Comparison of ENCODE assay signal across 14 cellular contexts in the genomic region with DNA sequence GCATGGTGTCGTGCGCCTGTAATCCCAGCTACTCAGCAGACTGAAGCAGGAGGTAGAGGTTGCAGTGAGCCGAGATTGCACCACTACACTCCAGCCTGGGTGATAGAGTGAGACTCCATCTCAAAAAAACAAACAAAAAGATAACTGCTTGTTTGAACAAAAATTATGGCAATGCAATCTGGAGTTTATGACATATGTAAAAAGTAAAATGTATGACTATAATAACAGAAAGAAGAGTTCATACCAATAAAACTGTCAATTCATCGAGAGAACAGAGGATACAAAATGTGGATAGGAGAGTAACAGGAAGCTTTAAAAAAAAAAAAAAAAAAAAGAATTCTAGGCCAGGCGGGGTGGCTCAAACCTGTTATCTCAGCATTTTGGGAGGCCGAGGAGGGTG. TPM values are rescaled to one million over a fixed set of nuclear protein-coding genes. Genes with fewer than 3 reads are reported as not detected.
A peak's percentile ranks its signal among the peaks of the same experiment; 100 is the strongest.
DNase-seq lines count a peak whose midpoint lies in the region; ATAC-seq and TF ChIP-seq lines count a peak whose summit lies in the region.
"Had no signal": no experiment of that assay in that cellular context is flagged by ENCODE, and none has a peak within 500 bp of the region (broad histone marks: within the 10 kb centered on the region; RNA-seq: fewer than 3 reads in every experiment).

No MANE protein-coding gene starts in this region.

- no peaks in the 10 kb centered on the region for H3K27me3 ChIP-seq in CD8-positive, alpha-beta memory T cell (ENCODE audit: insufficient read depth, low read length, poor library complexity, severe bottlenecking)

- DNase-seq in LNCaP clone FGC (ENCODE audit: low read depth), result peak; percentile 36
- peak; percentile 28 for DNase-seq in fibroblast of villous mesenchyme (ENCODE audit: low read depth)
- DNase-seq in nephron progenitor cell, result no peak
- DNase-seq in cerebellar cortex (ENCODE audit: low spot score), result no peak
- DNase-seq in endothelial cell (ENCODE audit: low spot score), result no peak
- DNase-seq in CD8-positive, alpha-beta memory T cell, result no peak
- DNase-seq: C1 segment of cervical spinal cord; CD4-positive, alpha-beta memory T cell; DMS153; DND-41; GOT3 had no signal

- no peaks in the 10 kb centered on the region for H3K36me3 ChIP-seq in CD8-positive, alpha-beta memory T cell (ENCODE audit: insufficient read depth, low read length)

- H3K27ac Mint-ChIP-seq in nephron progenitor cell, result peak overlapping the region; percentile 15
- H3K27ac Mint-ChIP-seq in endothelial cell (ENCODE audit: unreplicated experiment), result no peak overlapping the region
- H3K27ac Mint-ChIP-seq in CD8-positive, alpha-beta memory T cell, result no peak overlapping the region
- H3K27ac Mint-ChIP-seq: CD4-positive, alpha-beta memory T cell had no signal

- no peaks in the 10 kb centered on the region for H3K4me1 ChIP-seq in CD8-positive, alpha-beta memory T cell (ENCODE audit: insufficient read depth, low read length)
- H3K4me1 ChIP-seq: Caco-2, HAP-1 had no signal

- no peak overlapping the region for H3K27ac ChIP-seq in CD8-positive, alpha-beta memory T cell (ENCODE audit: low read depth, low read length)

- H3K4me3 ChIP-seq in LNCaP clone FGC (ENCODE audit: low read depth, low read length) (no peak overlapping the region), fibroblast of villous mesenchyme (ENCODE audit: low read depth, low read length) (no peak overlapping the region)
- no peak overlapping the region for H3K4me3 ChIP-seq in CD8-positive, alpha-beta memory T cell (ENCODE audit: low read length)
- H3K4me3 ChIP-seq: HAP-1 had no signal

- H3K27me3 Mint-ChIP-seq in nephron progenitor cell (ENCODE audit: low read depth, poor library complexity) (peaks cover 3% of the 10 kb centered on the region), endothelial cell (ENCODE audit: unreplicated experiment) (no peaks in the 10 kb centered on the region)
- no peaks in the 10 kb centered on the region for H3K27me3 Mint-ChIP-seq in CD8-positive, alpha-beta memory T cell
- H3K27me3 Mint-ChIP-seq: CD4-positive, alpha-beta memory T cell had no signal

- H3K4me1 Mint-ChIP-seq in nephron progenitor cell, result no peaks in the 10 kb centered on the region
- H3K4me1 Mint-ChIP-seq in endothelial cell (ENCODE audit: unreplicated experiment), result no peaks in the 10 kb centered on the region
- no peaks in the 10 kb centered on the region for H3K4me1 Mint-ChIP-seq in CD8-positive, alpha-beta memory T cell
- H3K4me1 Mint-ChIP-seq: CD4-positive, alpha-beta memory T cell had no signal

- CTCF ChIA-PET in CD8-positive, alpha-beta memory T cell (lab: Charles Lee), result no interaction called here

- POLR2A ChIA-PET in CD8-positive, alpha-beta memory T cell (lab: Charles Lee), result no interaction called here

- H3K9me3 ChIP-seq in CD8-positive, alpha-beta memory T cell (ENCODE audit: low read length), result no peaks in the 10 kb centered on the region
- H3K9me3 ChIP-seq: Caco-2, HAP-1 had no signal

- peaks cover 6% of the 10 kb centered on the region for H3K36me3 Mint-ChIP-seq in nephron progenitor cell (ENCODE audit: low read depth)
- H3K36me3 Mint-ChIP-seq in endothelial cell (ENCODE audit: low read depth, unreplicated experiment), result no peaks in the 10 kb centered on the region
- peaks cover 0 to 36% (median 3%) of the 10 kb centered on the region in 3 donors for H3K36me3 Mint-ChIP-seq in CD8-positive, alpha-beta memory T cell

- H3K4me3 Mint-ChIP-seq in nephron progenitor cell (no peak overlapping the region), endothelial cell (ENCODE audit: unreplicated experiment) (no peak overlapping the region)
- H3K4me3 Mint-ChIP-seq in CD8-positive, alpha-beta memory T cell, result no peak overlapping the region
- H3K4me3 Mint-ChIP-seq: CD4-positive, alpha-beta memory T cell had no signal

- H3K9me3 Mint-ChIP-seq in nephron progenitor cell (no peaks in the 10 kb centered on the region), endothelial cell (ENCODE audit: unreplicated experiment) (no peaks in the 10 kb centered on the region)
- H3K9me3 Mint-ChIP-seq in CD8-positive, alpha-beta memory T cell, result no peaks in the 10 kb centered on the region
- H3K9me3 Mint-ChIP-seq: CD4-positive, alpha-beta memory T cell had no signal

- ATAC-seq in GM19035 (IDR thresholded peaks at IDR 0.05; ENCODE audit: unreplicated experiment), result no peak

- no peak for TF ChIP-seq CTCF in LNCaP clone FGC (IDR thresholded peaks at IDR 0.05; ENCODE audit: control insufficient read depth, extremely low read depth, insufficient read depth)
- no peak for TF ChIP-seq CTCF in fibroblast of villous mesenchyme (IDR thresholded peaks at IDR 0.05; ENCODE audit: insufficient read depth, low read depth, low read length)
- no peak for TF ChIP-seq CTCF in nephron progenitor cell (IDR thresholded peaks at IDR 0.05)
- TF ChIP-seq CTCF in endothelial cell (IDR thresholded peaks at IDR 0.05; ENCODE audit: unreplicated experiment), result no peak

RNA-seq across cellular contexts. Expression of a gene that starts 19.2 kb away (rescaled TPM):
- 14.8 and 28.1 TPM in 2 replicates for total RNA-seq in fibroblast of villous mesenchyme
- 19.1 TPM for total RNA-seq in endothelial cell (ENCODE audit: unreplicated experiment)
- 10 to 100 TPM; 15.1 to 18.6 TPM for total RNA-seq in CD8-positive, alpha-beta memory T cell
- polyA plus RNA-seq in CD8-positive, alpha-beta memory T cell, result 6.6 TPM

RNA-seq across cellular contexts. Expression of a gene that starts 36.3 kb away (rescaled TPM):
- total RNA-seq in fibroblast of villous mesenchyme (9.7 and 13.0 TPM in 2 replicates), endothelial cell (ENCODE audit: unreplicated experiment) (14.5 TPM)
- total RNA-seq in CD8-positive, alpha-beta memory T cell, result 10 to 100 TPM; 37.3 to 40.0 TPM
- polyA plus RNA-seq in CD8-positive, alpha-beta memory T cell, result 0.55 TPM

RNA-seq across cellular contexts. Expression of a gene that starts 52.0 kb away (rescaled TPM):
- 8.4 and 9.5 TPM in 2 replicates for total RNA-seq in fibroblast of villous mesenchyme
- total RNA-seq in endothelial cell (ENCODE audit: unreplicated experiment), result 20.3 TPM
- total RNA-seq in CD8-positive, alpha-beta memory T cell, result under 1 TPM; 0.44 to 0.63 TPM
- 1.9 TPM for polyA plus RNA-seq in CD8-positive, alpha-beta memory T cell

Comparison
In these comparisons a context has a peak if more than half of its experiments do, and no peak if none do; other contexts are left out.
1. DNase-seq: peak in LNCaP clone FGC (single experiment) and fibroblast of villous mesenchyme (single experiment); none in nephron progenitor cell (single experiment), cerebellar cortex (single experiment), endothelial cell (single experiment) and CD8-positive, alpha-beta memory T cell (0 of 5).